In genomic region chr6:90440586-90441338, GRCh38 we compare ENCODE assay signal across 13 cellular contexts.
DNase-seq lines count a peak whose midpoint lies in the region; ATAC-seq and TF ChIP-seq lines count a peak whose summit lies in the region.
"Had no signal": no experiment of that assay in that cellular context is flagged by ENCODE, and none has a peak within 500 bp of the region (broad histone marks: within the 10 kb centered on the region; RNA-seq: fewer than 3 reads in every experiment).

No MANE protein-coding gene starts in this region.

- no peaks in the 10 kb centered on the region for H3F3A ChIP-seq in smooth muscle cell (ENCODE audit: low read depth)

- H3K27me3 ChIP-seq in smooth muscle cell (ENCODE audit: low read depth) (no peaks in the 10 kb centered on the region), uterus (no peaks in the 10 kb centered on the region)
- H3K27me3 ChIP-seq: BLaER1 treated with 17β-estradiol and CSF1 and Interleukin-3, amounts not matched to agents 10 nM and 100 nM had no signal

- TF ChIP-seq CTCF in brain (conservative IDR thresholded peaks at IDR 0.05) (no peak), smooth muscle cell (IDR thresholded peaks at IDR 0.05; ENCODE audit: borderline replicate concordance, insufficient read depth, poor library complexity, severe bottlenecking) (no peak), uterus (IDR thresholded peaks at IDR 0.05) (no peak)

- H3K36me3 ChIP-seq in smooth muscle cell (ENCODE audit: low read depth), result no peaks in the 10 kb centered on the region
- H3K36me3 ChIP-seq in uterus, result no peaks in the 10 kb centered on the region
- H3K36me3 ChIP-seq: BLaER1 treated with 17β-estradiol and CSF1 and Interleukin-3, amounts not matched to agents 10 nM and 100 nM; HAP-1 had no signal

- no peaks in the 10 kb centered on the region for H3K9me3 ChIP-seq in smooth muscle cell (replicated peaks; ENCODE audit: low read depth)
- no peaks in the 10 kb centered on the region for H3K9me3 ChIP-seq in uterus
- H3K9me3 ChIP-seq: BLaER1 treated with 17β-estradiol and CSF1 and Interleukin-3, amounts not matched to agents 10 nM and 100 nM; HAP-1 had no signal

- H3K4me1 Mint-ChIP-seq in stimulated activated naive CD8-positive, alpha-beta T cell treated with anti-CD3 and anti-CD28 coated beads, Interleukin-15, amount 100 ng/mL, for 72 hours, result peaks cover 38% of the 10 kb centered on the region
- H3K4me1 Mint-ChIP-seq in brain, result peaks cover 38% of the 10 kb centered on the region

- H2AFZ ChIP-seq in smooth muscle cell (ENCODE audit: low read depth), result no peak overlapping the region

- no peaks in the 10 kb centered on the region for H3K27me3 Mint-ChIP-seq in stimulated activated naive CD8-positive, alpha-beta T cell treated with anti-CD3 and anti-CD28 coated beads, Interleukin-15, amount 100 ng/mL, for 72 hours
- peaks cover 5% of the 10 kb centered on the region for H3K27me3 Mint-ChIP-seq in brain

- ATAC-seq in stimulated activated naive CD8-positive, alpha-beta T cell treated with anti-CD3 and anti-CD28 coated beads, Interleukin-15, amount 100 ng/mL, for 72 hours, result no peak
- ATAC-seq in stimulated activated naive CD8-positive, alpha-beta T cell treated with anti-CD3 and anti-CD28 coated beads, Interleukin-15, Interleukin-2, amounts not matched to agents 100 U/mL and 50 U/mL, for 24 hours, result no peak
- ATAC-seq in GM18502 (IDR thresholded peaks at IDR 0.05; ENCODE audit: poor library complexity, unreplicated experiment), result no peak
- ATAC-seq: PC-3 had no signal

- peak overlapping the region; percentile 13 to 62 for H3K27ac Mint-ChIP-seq in stimulated activated naive CD8-positive, alpha-beta T cell treated with anti-CD3 and anti-CD28 coated beads, Interleukin-15, amount 100 ng/mL, for 72 hours
- peak overlapping the region; percentile 12 to 91 (median 68) for H3K27ac Mint-ChIP-seq in brain

- H4K20me1 ChIP-seq in smooth muscle cell (ENCODE audit: low read depth), result no peaks in the 10 kb centered on the region
- H4K20me1 ChIP-seq: BLaER1 treated with 17β-estradiol and CSF1 and Interleukin-3, amounts not matched to agents 10 nM and 100 nM had no signal

- H3K4me3 ChIP-seq in smooth muscle cell (no peak overlapping the region), uterus (no peak overlapping the region)
- H3K4me3 ChIP-seq: BLaER1 treated with 17β-estradiol and CSF1 and Interleukin-3, amounts not matched to agents 10 nM and 100 nM; HAP-1 had no signal

- no peaks in the 10 kb centered on the region for H3K36me3 Mint-ChIP-seq in brain

- H3K79me2 ChIP-seq in smooth muscle cell (ENCODE audit: low read depth), result no peaks in the 10 kb centered on the region

- WGBS in smooth muscle cell (ENCODE audit: low lambda C conversion rate), result 85% methylated on average over 9 of the region's 9 CpGs

- DNase-seq in stimulated activated naive CD8-positive, alpha-beta T cell treated with anti-CD3 and anti-CD28 coated beads, Interleukin-15, amount 100 ng/mL, for 72 hours, result no peak
- DNase-seq in stimulated activated naive CD8-positive, alpha-beta T cell treated with anti-CD3 and anti-CD28 coated beads, Interleukin-15, Interleukin-2, amounts not matched to agents 100 U/mL and 50 U/mL, for 24 hours, result no peak
- DNase-seq in NCI-H82 (lab: John Stamatoyannopoulos, UW) (peak; percentile 92), smooth muscle cell (lab: John Stamatoyannopoulos, UW; ENCODE audit: unreplicated experiment) (no peak), uterus (no peak), amniotic stem cell (lab: John Stamatoyannopoulos, UW) (no peak)
- DNase-seq: NCI-H146, NCI-H510A, PC-3 had no signal

- intact Hi-C loops in uterus (cut with DNase I; ENCODE audit: low total_unique reads), result no loop called here

- peaks cover 46% of the 10 kb centered on the region for H3K4me1 ChIP-seq in smooth muscle cell (ENCODE audit: low read depth)
- H3K4me1 ChIP-seq in uterus, result no peaks in the 10 kb centered on the region

- no peak overlapping the region for H3K4me2 ChIP-seq in smooth muscle cell
- H3K4me2 ChIP-seq: BLaER1 treated with 17β-estradiol and CSF1 and Interleukin-3, amounts not matched to agents 10 nM and 100 nM had no signal

- no peak overlapping the region for H3K9ac ChIP-seq in smooth muscle cell (ENCODE audit: low read depth)
- H3K9ac ChIP-seq: BLaER1 treated with 17β-estradiol and CSF1 and Interleukin-3, amounts not matched to agents 10 nM and 100 nM had no signal

- no peak for TF ChIP-seq POLR2A in uterus (IDR thresholded peaks at IDR 0.05)

- H3K4me3 Mint-ChIP-seq in stimulated activated naive CD8-positive, alpha-beta T cell treated with anti-CD3 and anti-CD28 coated beads, Interleukin-15, amount 100 ng/mL, for 72 hours, result no peak overlapping the region
- peak overlapping the region in 2 of 5 experiments; percentile 35 to 58 for H3K4me3 Mint-ChIP-seq in brain

- H3K9me3 Mint-ChIP-seq in stimulated activated naive CD8-positive, alpha-beta T cell treated with anti-CD3 and anti-CD28 coated beads, Interleukin-15, amount 100 ng/mL, for 72 hours, result peaks cover 0 to 12% of the 10 kb centered on the region in 2 donors
- peaks cover 0 to 2% (median 0%) of the 10 kb centered on the region in 5 experiments for H3K9me3 Mint-ChIP-seq in brain

- H3K27ac ChIP-seq in smooth muscle cell (ENCODE audit: low read depth), result no peak overlapping the region
- H3K27ac ChIP-seq in uterus, result no peak overlapping the region
- H3K27ac ChIP-seq: BLaER1 treated with 17β-estradiol and CSF1 and Interleukin-3, amounts not matched to agents 10 nM and 100 nM had no signal
